Comparison of ENCODE assay signal across 13 cellular contexts in the genomic region with DNA sequence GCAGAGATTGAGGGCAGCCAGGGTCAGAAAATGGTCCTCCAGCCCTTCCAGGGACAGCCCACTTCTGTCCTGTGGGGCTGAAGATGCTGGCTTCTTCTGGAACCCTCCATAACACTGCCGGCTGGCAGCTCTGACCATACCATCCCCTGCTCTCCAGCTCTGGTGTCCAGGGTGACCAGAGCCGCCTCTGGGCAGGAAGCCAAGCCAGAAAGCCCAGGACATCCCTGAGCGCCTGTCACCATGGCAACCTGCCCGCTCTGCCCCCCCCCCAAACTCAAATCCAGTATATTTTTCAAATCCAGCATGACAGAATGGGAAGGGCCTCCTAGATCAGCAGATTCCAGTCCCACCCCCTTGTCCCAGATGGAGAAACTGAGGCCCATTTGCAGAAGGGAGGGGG. TPM values are rescaled to one million over a fixed set of nuclear protein-coding genes. Genes with fewer than 3 reads are reported as not detected.
DNase-seq lines count a peak whose midpoint lies in the region; ATAC-seq and TF ChIP-seq lines count a peak whose summit lies in the region.
"Had no signal": no experiment of that assay in that cellular context is flagged by ENCODE, and none has a peak within 500 bp of the region (broad histone marks: within the 10 kb centered on the region; RNA-seq: fewer than 3 reads in every experiment).

No MANE protein-coding gene starts in this region.

- H3K4me3 ChIP-seq in BLaER1 (no peak overlapping the region), coronary artery (peak overlapping the region; percentile 67), ovary (no peak overlapping the region)

- WGBS in ovary, 3 donors, result 37 to 45% (median 41%) methylated on average over 3 to 4 of the region's 4 CpGs

- H3K4me1 ChIP-seq in BLaER1 (peaks cover 33% of the 10 kb centered on the region), ovary (ENCODE audit: insufficient read depth) (peaks cover 19% of the 10 kb centered on the region)

- no peak for TF ChIP-seq EP300 in ovary (IDR thresholded peaks at IDR 0.05)

- H3K27ac ChIP-seq in BLaER1 (no peak overlapping the region), coronary artery (no peak overlapping the region), ovary (no peak overlapping the region)

- no peak for TF ChIP-seq CTCF in coronary artery (IDR thresholded peaks at IDR 0.05)
- TF ChIP-seq CTCF in ovary (IDR thresholded peaks at IDR 0.05), result no peak

- ATAC-seq in GM21447 (IDR thresholded peaks at IDR 0.05; ENCODE audit: unreplicated experiment), result no peak

- H3K9me3 ChIP-seq in BLaER1 (no peaks in the 10 kb centered on the region), ovary (no peaks in the 10 kb centered on the region)

- intact Hi-C loops in ovary (cut with DNase I), result loop anchor here in 3 of 4 donors (10.0 kb wide), 2 partner anchors 304 to 624 kb away; no protein-coding TSS in a partner anchor

- peaks cover 17% of the 10 kb centered on the region; the same call in 1 of the 2 replicates for H4K20me1 ChIP-seq in BLaER1

- H3K4me2 ChIP-seq in BLaER1, result 0 out of 2 replicates have a peak overlapping the region, but pooled peaks have one; percentile 40

- peaks cover 30% of the 10 kb centered on the region for H3K27me3 ChIP-seq in BLaER1
- H3K27me3 ChIP-seq in ovary, result no peaks in the 10 kb centered on the region

- H3K36me3 ChIP-seq in BLaER1, result no peaks in the 10 kb centered on the region
- H3K36me3 ChIP-seq in ovary, result no peaks in the 10 kb centered on the region

- H3K9ac ChIP-seq in BLaER1, result no peak overlapping the region

- TF ChIP-seq POLR2A in ovary (IDR thresholded peaks at IDR 0.05), result no peak

- DNase-seq in NCI-H146 (lab: John Stamatoyannopoulos, UW), result peak; percentile 73
- no peak for DNase-seq in coronary artery (ENCODE audit: low spot score)
- DNase-seq in ovary, result peak; percentile 49 to 72 (median 55)
- no peak for DNase-seq in mucosa of gallbladder (ENCODE audit: low spot score)
- no peak for DNase-seq in NCI-H2107 (lab: John Stamatoyannopoulos, UW)
- no peak for DNase-seq in central memory CD4-positive, alpha-beta T cell
- DNase-seq: DMS153, HFFc6, NCI-H526 treated with DMSO at 0.1 percent for 48 hours, occipital lobe had no signal

RNA-seq across cellular contexts. Expression of gene TMIE, which starts 0.4 kb away (rescaled TPM):
- 1 to 10 TPM in 3 of 7 donors, under 1 TPM in 3, not detected in 1; 0.50 to 2.4 (median 1.0) TPM for total RNA-seq in ovary
- polyA plus RNA-seq in ovary, result 1 to 10 TPM in 1 of 2 donors, under 1 TPM in 1; 0.40 to 1.3 TPM
- 0.29 TPM for total RNA-seq in mucosa of gallbladder
- total RNA-seq: HFFc6; T-helper 2 cell treated with Interferon-gamma antibody and Interleukin-4, amounts not matched to agents 100 ng/mL and 5 ng/mL, for 36 hours had no signal

RNA-seq across cellular contexts. Expression of gene ALS2CL, which starts 7.3 kb away (rescaled TPM):
- total RNA-seq in ovary (10 to 100 TPM in 1 of 7 donors, 1 to 10 TPM in 6; 5.7 to 13.2 (median 6.8) TPM), mucosa of gallbladder (43.8 TPM)
- polyA plus RNA-seq in ovary, result 1 to 10 TPM; 3.3 to 4.9 TPM

RNA-seq across cellular contexts. Expression of gene PRSS50, which starts 16.9 kb away (rescaled TPM):
- total RNA-seq in ovary (under 1 TPM; 0.12 to 0.69 (median 0.35) TPM), mucosa of gallbladder (0.17 TPM)
- polyA plus RNA-seq in ovary, result under 1 TPM in 1 of 2 donors, not detected in 1; 0.23 TPM
- total RNA-seq: HFFc6; T-helper 2 cell treated with Interferon-gamma antibody and Interleukin-4, amounts not matched to agents 100 ng/mL and 5 ng/mL, for 36 hours had no signal

Comparison
In these comparisons a context has a peak if more than half of its experiments do, and no peak if none do; other contexts are left out.
1. DNase-seq: peak in NCI-H146 (single experiment) and ovary (5 of 5); none in coronary artery (single experiment), mucosa of gallbladder (single experiment), NCI-H2107 (single experiment) and central memory CD4-positive, alpha-beta T cell (single experiment).